Comparison of ENCODE assay signal across 1 cellular context in the genomic region with DNA sequence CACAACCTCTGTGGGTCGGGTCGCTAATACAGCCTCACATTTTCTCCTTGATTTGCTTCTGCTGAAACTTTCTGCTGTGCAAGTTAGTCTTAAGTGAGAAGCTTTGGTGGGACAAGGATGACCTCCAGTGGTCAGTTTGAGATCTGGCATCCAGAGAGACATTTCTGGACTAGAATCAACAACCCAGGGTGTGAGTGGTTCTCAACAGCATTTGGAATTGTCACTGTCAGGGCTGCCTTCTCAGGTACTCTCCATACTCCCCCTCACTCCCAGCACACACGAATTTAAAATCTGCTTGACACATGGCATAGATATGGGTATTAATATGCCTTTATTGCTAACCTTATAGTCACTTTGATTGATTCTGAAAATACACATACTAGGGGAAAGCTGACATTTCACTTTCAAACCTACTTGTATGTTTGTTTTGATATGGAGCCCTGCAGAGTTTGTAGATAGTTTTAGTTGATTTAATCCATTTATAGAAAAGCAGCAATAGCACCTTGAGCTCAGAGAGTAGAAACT.
A peak's percentile ranks its signal among the peaks of the same experiment; 100 is the strongest.
TF ChIP-seq lines count a peak whose summit lies in the region.

No MANE protein-coding gene starts in this region.

TF ChIP-seq in HepG2, 621 proteins besides CTCF, POLR2A, EP300 and RAD21 (continued from another document):
- TF ChIP-seq, protein P1, sequence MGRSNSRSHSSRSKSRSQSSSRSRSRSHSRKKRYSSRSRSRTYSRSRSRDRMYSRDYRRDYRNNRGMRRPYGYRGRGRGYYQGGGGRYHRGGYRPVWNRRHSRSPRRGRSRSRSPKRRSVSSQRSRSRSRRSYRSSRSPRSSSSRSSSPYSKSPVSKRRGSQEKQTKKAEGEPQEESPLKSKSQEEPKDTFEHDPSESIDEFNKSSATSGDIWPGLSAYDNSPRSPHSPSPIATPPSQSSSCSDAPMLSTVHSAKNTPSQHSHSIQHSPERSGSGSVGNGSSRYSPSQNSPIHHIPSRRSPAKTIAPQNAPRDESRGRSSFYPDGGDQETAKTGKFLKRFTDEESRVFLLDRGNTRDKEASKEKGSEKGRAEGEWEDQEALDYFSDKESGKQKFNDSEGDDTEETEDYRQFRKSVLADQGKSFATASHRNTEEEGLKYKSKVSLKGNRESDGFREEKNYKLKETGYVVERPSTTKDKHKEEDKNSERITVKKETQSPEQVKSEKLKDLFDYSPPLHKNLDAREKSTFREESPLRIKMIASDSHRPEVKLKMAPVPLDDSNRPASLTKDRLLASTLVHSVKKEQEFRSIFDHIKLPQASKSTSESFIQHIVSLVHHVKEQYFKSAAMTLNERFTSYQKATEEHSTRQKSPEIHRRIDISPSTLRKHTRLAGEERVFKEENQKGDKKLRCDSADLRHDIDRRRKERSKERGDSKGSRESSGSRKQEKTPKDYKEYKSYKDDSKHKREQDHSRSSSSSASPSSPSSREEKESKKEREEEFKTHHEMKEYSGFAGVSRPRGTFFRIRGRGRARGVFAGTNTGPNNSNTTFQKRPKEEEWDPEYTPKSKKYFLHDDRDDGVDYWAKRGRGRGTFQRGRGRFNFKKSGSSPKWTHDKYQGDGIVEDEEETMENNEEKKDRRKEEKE (IDR thresholded peaks at IDR 0.05): no peak
- TF ChIP-seq, protein P2, sequence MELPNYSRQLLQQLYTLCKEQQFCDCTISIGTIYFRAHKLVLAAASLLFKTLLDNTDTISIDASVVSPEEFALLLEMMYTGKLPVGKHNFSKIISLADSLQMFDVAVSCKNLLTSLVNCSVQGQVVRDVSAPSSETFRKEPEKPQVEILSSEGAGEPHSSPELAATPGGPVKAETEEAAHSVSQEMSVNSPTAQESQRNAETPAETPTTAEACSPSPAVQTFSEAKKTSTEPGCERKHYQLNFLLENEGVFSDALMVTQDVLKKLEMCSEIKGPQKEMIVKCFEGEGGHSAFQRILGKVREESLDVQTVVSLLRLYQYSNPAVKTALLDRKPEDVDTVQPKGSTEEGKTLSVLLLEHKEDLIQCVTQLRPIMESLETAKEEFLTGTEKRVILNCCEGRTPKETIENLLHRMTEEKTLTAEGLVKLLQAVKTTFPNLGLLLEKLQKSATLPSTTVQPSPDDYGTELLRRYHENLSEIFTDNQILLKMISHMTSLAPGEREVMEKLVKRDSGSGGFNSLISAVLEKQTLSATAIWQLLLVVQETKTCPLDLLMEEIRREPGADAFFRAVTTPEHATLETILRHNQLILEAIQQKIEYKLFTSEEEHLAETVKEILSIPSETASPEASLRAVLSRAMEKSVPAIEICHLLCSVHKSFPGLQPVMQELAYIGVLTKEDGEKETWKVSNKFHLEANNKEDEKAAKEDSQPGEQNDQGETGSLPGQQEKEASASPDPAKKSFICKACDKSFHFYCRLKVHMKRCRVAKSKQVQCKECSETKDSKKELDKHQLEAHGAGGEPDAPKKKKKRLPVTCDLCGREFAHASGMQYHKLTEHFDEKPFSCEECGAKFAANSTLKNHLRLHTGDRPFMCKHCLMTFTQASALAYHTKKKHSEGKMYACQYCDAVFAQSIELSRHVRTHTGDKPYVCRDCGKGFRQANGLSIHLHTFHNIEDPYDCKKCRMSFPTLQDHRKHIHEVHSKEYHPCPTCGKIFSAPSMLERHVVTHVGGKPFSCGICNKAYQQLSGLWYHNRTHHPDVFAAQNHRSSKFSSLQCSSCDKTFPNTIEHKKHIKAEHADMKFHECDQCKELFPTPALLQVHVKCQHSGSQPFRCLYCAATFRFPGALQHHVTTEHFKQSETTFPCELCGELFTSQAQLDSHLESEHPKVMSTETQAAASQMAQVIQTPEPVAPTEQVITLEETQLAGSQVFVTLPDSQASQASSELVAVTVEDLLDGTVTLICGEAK (IDR thresholded peaks at IDR 0.05): no peak
- TF ChIP-seq, protein P2 (CRISPR knock-in tag; IDR thresholded peaks at IDR 0.05): no peak
- TF ChIP-seq ZNF331 (CRISPR knock-in tag; IDR thresholded peaks at IDR 0.05): peak; percentile 34; the same call in 1 of the 2 replicates
- TF ChIP-seq FOXA3 (CRISPR knock-in tag; IDR thresholded peaks at IDR 0.05): peak; percentile 62; the same call in 1 of the 2 replicates
- TF ChIP-seq ZNF292 (CRISPR knock-in tag; IDR thresholded peaks at IDR 0.05; ENCODE audit: borderline replicate concordance, low read depth): no peak
- no peak for TF ChIP-seq PHB2 (IDR thresholded peaks at IDR 0.05; ENCODE audit: partially characterized antibody)
- TF ChIP-seq TEAD3 (CRISPR knock-in tag; optimal IDR thresholded peaks at IDR 0.05; ENCODE audit: borderline replicate concordance): peak; percentile 78
- TF ChIP-seq, protein P3, sequence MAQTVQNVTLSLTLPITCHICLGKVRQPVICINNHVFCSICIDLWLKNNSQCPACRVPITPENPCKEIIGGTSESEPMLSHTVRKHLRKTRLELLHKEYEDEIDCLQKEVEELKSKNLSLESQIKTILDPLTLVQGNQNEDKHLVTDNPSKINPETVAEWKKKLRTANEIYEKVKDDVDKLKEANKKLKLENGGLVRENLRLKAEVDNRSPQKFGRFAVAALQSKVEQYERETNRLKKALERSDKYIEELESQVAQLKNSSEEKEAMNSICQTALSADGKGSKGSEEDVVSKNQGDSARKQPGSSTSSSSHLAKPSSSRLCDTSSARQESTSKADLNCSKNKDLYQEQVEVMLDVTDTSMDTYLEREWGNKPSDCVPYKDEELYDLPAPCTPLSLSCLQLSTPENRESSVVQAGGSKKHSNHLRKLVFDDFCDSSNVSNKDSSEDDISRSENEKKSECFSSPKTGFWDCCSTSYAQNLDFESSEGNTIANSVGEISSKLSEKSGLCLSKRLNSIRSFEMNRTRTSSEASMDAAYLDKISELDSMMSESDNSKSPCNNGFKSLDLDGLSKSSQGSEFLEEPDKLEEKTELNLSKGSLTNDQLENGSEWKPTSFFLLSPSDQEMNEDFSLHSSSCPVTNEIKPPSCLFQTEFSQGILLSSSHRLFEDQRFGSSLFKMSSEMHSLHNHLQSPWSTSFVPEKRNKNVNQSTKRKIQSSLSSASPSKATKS (CRISPR knock-in tag; IDR thresholded peaks at IDR 0.05): peak; percentile 55; the same call in 1 of the 2 replicates
- TF ChIP-seq NKX3-1 (CRISPR knock-in tag; IDR thresholded peaks at IDR 0.05): no peak
- TF ChIP-seq, protein P4, sequence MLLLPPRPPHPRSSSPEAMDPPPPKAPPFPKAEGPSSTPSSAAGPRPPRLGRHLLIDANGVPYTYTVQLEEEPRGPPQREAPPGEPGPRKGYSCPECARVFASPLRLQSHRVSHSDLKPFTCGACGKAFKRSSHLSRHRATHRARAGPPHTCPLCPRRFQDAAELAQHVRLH (CRISPR knock-in tag; IDR thresholded peaks at IDR 0.05; ENCODE audit: borderline replicate concordance, low read depth): 0 out of 2 replicates have a peak, but pooled peaks have one; percentile 50
- TF ChIP-seq, protein P5, sequence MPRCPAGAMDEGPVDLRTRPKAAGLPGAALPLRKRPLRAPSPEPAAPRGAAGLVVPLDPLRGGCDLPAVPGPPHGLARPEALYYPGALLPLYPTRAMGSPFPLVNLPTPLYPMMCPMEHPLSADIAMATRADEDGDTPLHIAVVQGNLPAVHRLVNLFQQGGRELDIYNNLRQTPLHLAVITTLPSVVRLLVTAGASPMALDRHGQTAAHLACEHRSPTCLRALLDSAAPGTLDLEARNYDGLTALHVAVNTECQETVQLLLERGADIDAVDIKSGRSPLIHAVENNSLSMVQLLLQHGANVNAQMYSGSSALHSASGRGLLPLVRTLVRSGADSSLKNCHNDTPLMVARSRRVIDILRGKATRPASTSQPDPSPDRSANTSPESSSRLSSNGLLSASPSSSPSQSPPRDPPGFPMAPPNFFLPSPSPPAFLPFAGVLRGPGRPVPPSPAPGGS (CRISPR knock-in tag; IDR thresholded peaks at IDR 0.05): no peak
- no peak for TF ChIP-seq ZNF879 (CRISPR knock-in tag; IDR thresholded peaks at IDR 0.05)
- TF ChIP-seq, protein P6, sequence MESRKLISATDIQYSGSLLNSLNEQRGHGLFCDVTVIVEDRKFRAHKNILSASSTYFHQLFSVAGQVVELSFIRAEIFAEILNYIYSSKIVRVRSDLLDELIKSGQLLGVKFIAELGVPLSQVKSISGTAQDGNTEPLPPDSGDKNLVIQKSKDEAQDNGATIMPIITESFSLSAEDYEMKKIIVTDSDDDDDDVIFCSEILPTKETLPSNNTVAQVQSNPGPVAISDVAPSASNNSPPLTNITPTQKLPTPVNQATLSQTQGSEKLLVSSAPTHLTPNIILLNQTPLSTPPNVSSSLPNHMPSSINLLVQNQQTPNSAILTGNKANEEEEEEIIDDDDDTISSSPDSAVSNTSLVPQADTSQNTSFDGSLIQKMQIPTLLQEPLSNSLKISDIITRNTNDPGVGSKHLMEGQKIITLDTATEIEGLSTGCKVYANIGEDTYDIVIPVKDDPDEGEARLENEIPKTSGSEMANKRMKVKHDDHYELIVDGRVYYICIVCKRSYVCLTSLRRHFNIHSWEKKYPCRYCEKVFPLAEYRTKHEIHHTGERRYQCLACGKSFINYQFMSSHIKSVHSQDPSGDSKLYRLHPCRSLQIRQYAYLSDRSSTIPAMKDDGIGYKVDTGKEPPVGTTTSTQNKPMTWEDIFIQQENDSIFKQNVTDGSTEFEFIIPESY (CRISPR knock-in tag; IDR thresholded peaks at IDR 0.05): 0 out of 2 replicates have a peak, but pooled peaks have one; percentile 7
- TF ChIP-seq CEBPB (IDR thresholded peaks at IDR 0.05; ENCODE audit: borderline replicate concordance, low read depth, low read length): no peak
- TF ChIP-seq, protein P7, sequence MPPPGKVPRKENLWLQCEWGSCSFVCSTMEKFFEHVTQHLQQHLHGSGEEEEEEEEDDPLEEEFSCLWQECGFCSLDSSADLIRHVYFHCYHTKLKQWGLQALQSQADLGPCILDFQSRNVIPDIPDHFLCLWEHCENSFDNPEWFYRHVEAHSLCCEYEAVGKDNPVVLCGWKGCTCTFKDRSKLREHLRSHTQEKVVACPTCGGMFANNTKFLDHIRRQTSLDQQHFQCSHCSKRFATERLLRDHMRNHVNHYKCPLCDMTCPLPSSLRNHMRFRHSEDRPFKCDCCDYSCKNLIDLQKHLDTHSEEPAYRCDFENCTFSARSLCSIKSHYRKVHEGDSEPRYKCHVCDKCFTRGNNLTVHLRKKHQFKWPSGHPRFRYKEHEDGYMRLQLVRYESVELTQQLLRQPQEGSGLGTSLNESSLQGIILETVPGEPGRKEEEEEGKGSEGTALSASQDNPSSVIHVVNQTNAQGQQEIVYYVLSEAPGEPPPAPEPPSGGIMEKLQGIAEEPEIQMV (CRISPR knock-in tag; IDR thresholded peaks at IDR 0.05; ENCODE audit: low read depth): no peak
- TF ChIP-seq SP140L (CRISPR knock-in tag; IDR thresholded peaks at IDR 0.05; ENCODE audit: borderline replicate concordance): no peak
- TF ChIP-seq, protein P8, sequence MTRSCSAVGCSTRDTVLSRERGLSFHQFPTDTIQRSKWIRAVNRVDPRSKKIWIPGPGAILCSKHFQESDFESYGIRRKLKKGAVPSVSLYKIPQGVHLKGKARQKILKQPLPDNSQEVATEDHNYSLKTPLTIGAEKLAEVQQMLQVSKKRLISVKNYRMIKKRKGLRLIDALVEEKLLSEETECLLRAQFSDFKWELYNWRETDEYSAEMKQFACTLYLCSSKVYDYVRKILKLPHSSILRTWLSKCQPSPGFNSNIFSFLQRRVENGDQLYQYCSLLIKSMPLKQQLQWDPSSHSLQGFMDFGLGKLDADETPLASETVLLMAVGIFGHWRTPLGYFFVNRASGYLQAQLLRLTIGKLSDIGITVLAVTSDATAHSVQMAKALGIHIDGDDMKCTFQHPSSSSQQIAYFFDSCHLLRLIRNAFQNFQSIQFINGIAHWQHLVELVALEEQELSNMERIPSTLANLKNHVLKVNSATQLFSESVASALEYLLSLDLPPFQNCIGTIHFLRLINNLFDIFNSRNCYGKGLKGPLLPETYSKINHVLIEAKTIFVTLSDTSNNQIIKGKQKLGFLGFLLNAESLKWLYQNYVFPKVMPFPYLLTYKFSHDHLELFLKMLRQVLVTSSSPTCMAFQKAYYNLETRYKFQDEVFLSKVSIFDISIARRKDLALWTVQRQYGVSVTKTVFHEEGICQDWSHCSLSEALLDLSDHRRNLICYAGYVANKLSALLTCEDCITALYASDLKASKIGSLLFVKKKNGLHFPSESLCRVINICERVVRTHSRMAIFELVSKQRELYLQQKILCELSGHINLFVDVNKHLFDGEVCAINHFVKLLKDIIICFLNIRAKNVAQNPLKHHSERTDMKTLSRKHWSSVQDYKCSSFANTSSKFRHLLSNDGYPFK (CRISPR knock-in tag; IDR thresholded peaks at IDR 0.05; ENCODE audit: borderline replicate concordance): no peak
TF ChIP-seq in HepG2: peak in this region for 40.
